7 cellular contexts compared by ENCODE assay signal in the genomic region with DNA sequence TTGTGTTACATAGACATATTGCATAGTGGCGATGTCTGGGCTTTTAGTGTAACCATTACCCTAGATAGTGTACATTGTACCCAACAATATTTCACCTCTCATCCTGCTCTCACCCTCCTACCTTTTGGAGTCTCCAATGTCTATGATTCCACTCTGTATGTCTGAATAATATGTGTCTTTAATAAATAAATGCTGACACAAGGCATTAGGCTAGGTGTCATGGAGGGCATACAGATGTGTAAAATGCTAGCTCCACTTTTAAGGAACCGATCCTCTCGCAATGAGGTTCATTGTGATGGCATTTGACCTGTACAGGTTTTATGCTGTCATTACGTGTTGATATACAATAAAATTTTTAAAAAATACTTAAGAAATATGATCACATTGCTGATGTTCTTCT.
"Had no signal": no experiment of that assay in that cellular context is flagged by ENCODE, and none has a peak within 500 bp of the region (broad histone marks: within the 10 kb centered on the region; RNA-seq: fewer than 3 reads in every experiment).

No MANE protein-coding gene starts in this region.

- ATAC-seq: GM12878 had no signal

- DNase-seq: GDM1, GF-D8 had no signal

- FAIRE-seq: GM12878, GM12891, GM12892, GM18507, GM19239 had no signal

- H3K4me3 ChIP-seq: GM12878 had no signal
